ENCODE assay signal across 1 cellular context in the genomic region with DNA sequence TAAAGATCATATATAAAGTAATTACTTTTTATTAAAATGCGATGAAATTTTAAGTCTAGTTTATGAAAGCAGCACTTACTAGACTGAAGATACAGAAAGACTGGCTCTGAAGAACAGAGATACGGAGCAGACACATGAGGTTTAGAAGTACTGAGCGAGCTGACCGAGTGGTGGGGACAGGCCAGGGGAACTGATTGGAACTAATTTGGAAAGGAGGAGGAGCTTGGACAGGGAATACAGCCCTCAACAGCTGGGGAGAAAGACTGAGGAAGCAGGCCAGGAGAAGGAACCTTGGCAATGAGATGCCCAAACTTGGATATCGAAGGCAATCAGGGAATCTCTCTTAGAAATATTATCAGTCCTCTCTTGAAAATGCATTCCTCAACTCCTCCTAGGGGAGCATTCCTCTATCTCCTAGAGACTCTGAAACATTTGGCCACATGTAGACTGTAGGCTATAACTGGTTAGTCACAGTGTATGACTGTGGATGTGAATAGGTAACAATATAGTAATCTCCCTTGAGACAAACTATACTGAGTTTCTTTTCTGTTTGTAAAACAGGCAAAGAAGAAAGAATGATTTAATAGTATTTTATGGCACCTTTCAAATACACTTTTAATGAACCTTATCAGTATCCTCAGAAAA.
TF ChIP-seq lines count a peak whose summit lies in the region.

No MANE protein-coding gene starts in this region.

TF ChIP-seq in WTC11, 78 proteins besides CTCF, POLR2A, EP300 and RAD21:
- TF ChIP-seq, protein P1, sequence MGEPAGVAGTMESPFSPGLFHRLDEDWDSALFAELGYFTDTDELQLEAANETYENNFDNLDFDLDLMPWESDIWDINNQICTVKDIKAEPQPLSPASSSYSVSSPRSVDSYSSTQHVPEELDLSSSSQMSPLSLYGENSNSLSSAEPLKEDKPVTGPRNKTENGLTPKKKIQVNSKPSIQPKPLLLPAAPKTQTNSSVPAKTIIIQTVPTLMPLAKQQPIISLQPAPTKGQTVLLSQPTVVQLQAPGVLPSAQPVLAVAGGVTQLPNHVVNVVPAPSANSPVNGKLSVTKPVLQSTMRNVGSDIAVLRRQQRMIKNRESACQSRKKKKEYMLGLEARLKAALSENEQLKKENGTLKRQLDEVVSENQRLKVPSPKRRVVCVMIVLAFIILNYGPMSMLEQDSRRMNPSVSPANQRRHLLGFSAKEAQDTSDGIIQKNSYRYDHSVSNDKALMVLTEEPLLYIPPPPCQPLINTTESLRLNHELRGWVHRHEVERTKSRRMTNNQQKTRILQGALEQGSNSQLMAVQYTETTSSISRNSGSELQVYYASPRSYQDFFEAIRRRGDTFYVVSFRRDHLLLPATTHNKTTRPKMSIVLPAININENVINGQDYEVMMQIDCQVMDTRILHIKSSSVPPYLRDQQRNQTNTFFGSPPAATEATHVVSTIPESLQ (CRISPR knock-in tag; IDR thresholded peaks at IDR 0.05), result no peak
- TF ChIP-seq FOXP1 (CRISPR knock-in tag; IDR thresholded peaks at IDR 0.05; ENCODE audit: borderline replicate concordance) (no peak), RORB (CRISPR knock-in tag; IDR thresholded peaks at IDR 0.05) (no peak), JAZF1 (CRISPR knock-in tag; IDR thresholded peaks at IDR 0.05) (no peak), NFYB (CRISPR knock-in tag; conservative IDR thresholded peaks at IDR 0.05; ENCODE audit: low read depth) (no peak), ELF4 (CRISPR knock-in tag; IDR thresholded peaks at IDR 0.05; ENCODE audit: low read depth) (no peak), KAT7 (CRISPR knock-in tag; IDR thresholded peaks at IDR 0.05; ENCODE audit: borderline replicate concordance) (no peak), GRHL2 (CRISPR knock-in tag; IDR thresholded peaks at IDR 0.05; ENCODE audit: insufficient replicate concordance, severe bottlenecking) (no peak), IRF2 (CRISPR knock-in tag; IDR thresholded peaks at IDR 0.05; ENCODE audit: borderline replicate concordance, low read depth) (no peak), TCF7 (CRISPR knock-in tag; IDR thresholded peaks at IDR 0.05; ENCODE audit: low read depth) (no peak), GABPB1 (CRISPR knock-in tag; IDR thresholded peaks at IDR 0.05) (no peak), ZNF423 (CRISPR knock-in tag; IDR thresholded peaks at IDR 0.05) (no peak), NFATC4 (CRISPR knock-in tag; IDR thresholded peaks at IDR 0.05) (no peak), TEAD1 (CRISPR knock-in tag; IDR thresholded peaks at IDR 0.05) (no peak), SOX15 (CRISPR knock-in tag; IDR thresholded peaks at IDR 0.05) (no peak), CBFB (CRISPR knock-in tag; IDR thresholded peaks at IDR 0.05; ENCODE audit: low read depth) (no peak)
- TF ChIP-seq, protein P2, sequence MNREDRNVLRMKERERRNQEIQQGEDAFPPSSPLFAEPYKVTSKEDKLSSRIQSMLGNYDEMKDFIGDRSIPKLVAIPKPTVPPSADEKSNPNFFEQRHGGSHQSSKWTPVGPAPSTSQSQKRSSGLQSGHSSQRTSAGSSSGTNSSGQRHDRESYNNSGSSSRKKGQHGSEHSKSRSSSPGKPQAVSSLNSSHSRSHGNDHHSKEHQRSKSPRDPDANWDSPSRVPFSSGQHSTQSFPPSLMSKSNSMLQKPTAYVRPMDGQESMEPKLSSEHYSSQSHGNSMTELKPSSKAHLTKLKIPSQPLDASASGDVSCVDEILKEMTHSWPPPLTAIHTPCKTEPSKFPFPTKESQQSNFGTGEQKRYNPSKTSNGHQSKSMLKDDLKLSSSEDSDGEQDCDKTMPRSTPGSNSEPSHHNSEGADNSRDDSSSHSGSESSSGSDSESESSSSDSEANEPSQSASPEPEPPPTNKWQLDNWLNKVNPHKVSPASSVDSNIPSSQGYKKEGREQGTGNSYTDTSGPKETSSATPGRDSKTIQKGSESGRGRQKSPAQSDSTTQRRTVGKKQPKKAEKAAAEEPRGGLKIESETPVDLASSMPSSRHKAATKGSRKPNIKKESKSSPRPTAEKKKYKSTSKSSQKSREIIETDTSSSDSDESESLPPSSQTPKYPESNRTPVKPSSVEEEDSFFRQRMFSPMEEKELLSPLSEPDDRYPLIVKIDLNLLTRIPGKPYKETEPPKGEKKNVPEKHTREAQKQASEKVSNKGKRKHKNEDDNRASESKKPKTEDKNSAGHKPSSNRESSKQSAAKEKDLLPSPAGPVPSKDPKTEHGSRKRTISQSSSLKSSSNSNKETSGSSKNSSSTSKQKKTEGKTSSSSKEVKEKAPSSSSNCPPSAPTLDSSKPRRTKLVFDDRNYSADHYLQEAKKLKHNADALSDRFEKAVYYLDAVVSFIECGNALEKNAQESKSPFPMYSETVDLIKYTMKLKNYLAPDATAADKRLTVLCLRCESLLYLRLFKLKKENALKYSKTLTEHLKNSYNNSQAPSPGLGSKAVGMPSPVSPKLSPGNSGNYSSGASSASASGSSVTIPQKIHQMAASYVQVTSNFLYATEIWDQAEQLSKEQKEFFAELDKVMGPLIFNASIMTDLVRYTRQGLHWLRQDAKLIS (CRISPR knock-in tag; IDR thresholded peaks at IDR 0.05; ENCODE audit: borderline replicate concordance), result no peak
- TF ChIP-seq, protein P3, sequence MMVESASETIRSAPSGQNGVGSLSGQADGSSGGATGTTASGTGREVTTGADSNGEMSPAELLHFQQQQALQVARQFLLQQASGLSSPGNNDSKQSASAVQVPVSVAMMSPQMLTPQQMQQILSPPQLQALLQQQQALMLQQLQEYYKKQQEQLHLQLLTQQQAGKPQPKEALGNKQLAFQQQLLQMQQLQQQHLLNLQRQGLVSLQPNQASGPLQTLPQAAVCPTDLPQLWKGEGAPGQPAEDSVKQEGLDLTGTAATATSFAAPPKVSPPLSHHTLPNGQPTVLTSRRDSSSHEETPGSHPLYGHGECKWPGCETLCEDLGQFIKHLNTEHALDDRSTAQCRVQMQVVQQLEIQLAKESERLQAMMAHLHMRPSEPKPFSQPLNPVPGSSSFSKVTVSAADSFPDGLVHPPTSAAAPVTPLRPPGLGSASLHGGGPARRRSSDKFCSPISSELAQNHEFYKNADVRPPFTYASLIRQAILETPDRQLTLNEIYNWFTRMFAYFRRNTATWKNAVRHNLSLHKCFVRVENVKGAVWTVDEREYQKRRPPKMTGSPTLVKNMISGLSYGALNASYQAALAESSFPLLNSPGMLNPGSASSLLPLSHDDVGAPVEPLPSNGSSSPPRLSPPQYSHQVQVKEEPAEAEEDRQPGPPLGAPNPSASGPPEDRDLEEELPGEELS (CRISPR knock-in tag; IDR thresholded peaks at IDR 0.05), result no peak
- TF ChIP-seq, protein P4, sequence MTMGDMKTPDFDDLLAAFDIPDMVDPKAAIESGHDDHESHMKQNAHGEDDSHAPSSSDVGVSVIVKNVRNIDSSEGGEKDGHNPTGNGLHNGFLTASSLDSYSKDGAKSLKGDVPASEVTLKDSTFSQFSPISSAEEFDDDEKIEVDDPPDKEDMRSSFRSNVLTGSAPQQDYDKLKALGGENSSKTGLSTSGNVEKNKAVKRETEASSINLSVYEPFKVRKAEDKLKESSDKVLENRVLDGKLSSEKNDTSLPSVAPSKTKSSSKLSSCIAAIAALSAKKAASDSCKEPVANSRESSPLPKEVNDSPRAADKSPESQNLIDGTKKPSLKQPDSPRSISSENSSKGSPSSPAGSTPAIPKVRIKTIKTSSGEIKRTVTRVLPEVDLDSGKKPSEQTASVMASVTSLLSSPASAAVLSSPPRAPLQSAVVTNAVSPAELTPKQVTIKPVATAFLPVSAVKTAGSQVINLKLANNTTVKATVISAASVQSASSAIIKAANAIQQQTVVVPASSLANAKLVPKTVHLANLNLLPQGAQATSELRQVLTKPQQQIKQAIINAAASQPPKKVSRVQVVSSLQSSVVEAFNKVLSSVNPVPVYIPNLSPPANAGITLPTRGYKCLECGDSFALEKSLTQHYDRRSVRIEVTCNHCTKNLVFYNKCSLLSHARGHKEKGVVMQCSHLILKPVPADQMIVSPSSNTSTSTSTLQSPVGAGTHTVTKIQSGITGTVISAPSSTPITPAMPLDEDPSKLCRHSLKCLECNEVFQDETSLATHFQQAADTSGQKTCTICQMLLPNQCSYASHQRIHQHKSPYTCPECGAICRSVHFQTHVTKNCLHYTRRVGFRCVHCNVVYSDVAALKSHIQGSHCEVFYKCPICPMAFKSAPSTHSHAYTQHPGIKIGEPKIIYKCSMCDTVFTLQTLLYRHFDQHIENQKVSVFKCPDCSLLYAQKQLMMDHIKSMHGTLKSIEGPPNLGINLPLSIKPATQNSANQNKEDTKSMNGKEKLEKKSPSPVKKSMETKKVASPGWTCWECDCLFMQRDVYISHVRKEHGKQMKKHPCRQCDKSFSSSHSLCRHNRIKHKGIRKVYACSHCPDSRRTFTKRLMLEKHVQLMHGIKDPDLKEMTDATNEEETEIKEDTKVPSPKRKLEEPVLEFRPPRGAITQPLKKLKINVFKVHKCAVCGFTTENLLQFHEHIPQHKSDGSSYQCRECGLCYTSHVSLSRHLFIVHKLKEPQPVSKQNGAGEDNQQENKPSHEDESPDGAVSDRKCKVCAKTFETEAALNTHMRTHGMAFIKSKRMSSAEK (CRISPR knock-in tag; IDR thresholded peaks at IDR 0.05; ENCODE audit: borderline replicate concordance), result no peak
- TF ChIP-seq, protein P5, sequence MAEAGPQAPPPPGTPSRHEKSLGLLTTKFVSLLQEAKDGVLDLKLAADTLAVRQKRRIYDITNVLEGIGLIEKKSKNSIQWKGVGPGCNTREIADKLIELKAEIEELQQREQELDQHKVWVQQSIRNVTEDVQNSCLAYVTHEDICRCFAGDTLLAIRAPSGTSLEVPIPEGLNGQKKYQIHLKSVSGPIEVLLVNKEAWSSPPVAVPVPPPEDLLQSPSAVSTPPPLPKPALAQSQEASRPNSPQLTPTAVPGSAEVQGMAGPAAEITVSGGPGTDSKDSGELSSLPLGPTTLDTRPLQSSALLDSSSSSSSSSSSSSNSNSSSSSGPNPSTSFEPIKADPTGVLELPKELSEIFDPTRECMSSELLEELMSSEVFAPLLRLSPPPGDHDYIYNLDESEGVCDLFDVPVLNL (CRISPR knock-in tag; IDR thresholded peaks at IDR 0.05; ENCODE audit: borderline replicate concordance, low read depth), result no peak
